11 cellular contexts compared by ENCODE assay signal in genomic region chr1:109493227-109493626, GRCh38. TPM values are rescaled to one million over a fixed set of nuclear protein-coding genes. Genes with fewer than 3 reads are reported as not detected.
DNase-seq lines count a peak whose midpoint lies in the region; ATAC-seq, FAIRE-seq and TF ChIP-seq lines count a peak whose summit lies in the region.
"Had no signal": no experiment of that assay in that cellular context is flagged by ENCODE, and none has a peak within 500 bp of the region (broad histone marks: within the 10 kb centered on the region; RNA-seq: fewer than 3 reads in every experiment).

No MANE protein-coding gene starts in this region.

- H3K14ac ChIP-seq in mesenchymal stem cell (ENCODE audit: low read length in 2 of 2): no peak overlapping the region

- DNase-seq in activated naive CD4-positive, alpha-beta T cell treated with anti-CD3 and anti-CD28 coated beads for 36 hours: no peak
- no peak for DNase-seq in activated naive CD4-positive, alpha-beta T cell treated with Interleukin-2 at 50 U/mL for 16 hours
- no peak for DNase-seq in activated T-helper 2 cell treated with anti-CD3 and anti-CD28 coated beads, Interferon-gamma antibody, Interleukin-2, Interleukin-4, amounts not matched to agents 10 μg/mL and 5 μg/mL and 100 μg/mL, durations not matched to agents 14 hours and 24 hours and 36 hours (ENCODE audit: low spot score)
- DNase-seq in mesenchymal stem cell: no peak
- DNase-seq in transverse colon: no peak
- DNase-seq in H54 (ENCODE audit: insufficient read length, low spot score): no peak
- no peak for DNase-seq in NCI-H526 (lab: John Stamatoyannopoulos, UW)

- H3K4me2 ChIP-seq in mesenchymal stem cell (ENCODE audit: low read length, poor library complexity, severe bottlenecking): no peak overlapping the region

- H3K4me1 ChIP-seq in mesenchymal stem cell (ENCODE audit: control insufficient read depth, insufficient read depth, low read depth, low read length): peaks cover 13% of the 10 kb centered on the region
- H3K4me1 ChIP-seq in transverse colon: peaks cover 6 to 21% (median 16%) of the 10 kb centered on the region in 4 donors

- H4K91ac ChIP-seq in mesenchymal stem cell (ENCODE audit: low read length): no peak overlapping the region

- H2AK5ac ChIP-seq in mesenchymal stem cell (ENCODE audit: low read length, severe bottlenecking): no peak overlapping the region

- no peak overlapping the region for H3K18ac ChIP-seq in mesenchymal stem cell (ENCODE audit: low read depth in 1 of 2, low read length in 2 of 2)

- in situ Hi-C loops in transverse colon (cut with MboI; ENCODE audit: low pct_ligation_motif_present in 1 of 4, low pct_unique_long_range_greater_than_20kb in 1 of 4, low sequenced_read_pairs in 3 of 4): no loop called here

- peak overlapping the region; percentile 88 for H3K9ac ChIP-seq in mesenchymal stem cell (ENCODE audit: low read length)

- ATAC-seq in stimulated activated memory B cell treated with anti-CD40 and anti-IgM and Interleukin-4, amounts not matched to agents 10 μg/mL and 1 μg/mL and 100 μg/mL, for 72 hours: no peak

- H3K27ac ChIP-seq in mesenchymal stem cell (ENCODE audit: low read length, poor library complexity, severe bottlenecking): no peak overlapping the region
- H3K27ac ChIP-seq in transverse colon: peak overlapping the region in 3 of 4 donors; percentile 82 to 90 (median 90)

- H3K4ac ChIP-seq in mesenchymal stem cell (ENCODE audit: low read depth in 1 of 2, low read length in 2 of 2): peak overlapping the region in 1 of 2 experiments; percentile 43

- no peak overlapping the region for H2AFZ ChIP-seq in mesenchymal stem cell (ENCODE audit: low read depth, low read length)

- TF ChIP-seq CTCF in transverse colon (IDR thresholded peaks at IDR 0.05): no peak

- H3K36me3 ChIP-seq in mesenchymal stem cell (ENCODE audit: control insufficient read depth in 1 of 2, insufficient read depth in 2 of 2, low read depth in 1 of 2, low read length in 2 of 2) (peaks cover 62 to 63% of the 10 kb centered on the region in 2 experiments), transverse colon (no peaks in the 10 kb centered on the region)

- H3K27me3 ChIP-seq in mesenchymal stem cell (ENCODE audit: control insufficient read depth in 1 of 2, insufficient read depth in 1 of 2, low read length in 2 of 2): no peaks in the 10 kb centered on the region
- H3K27me3 ChIP-seq in transverse colon: no peaks in the 10 kb centered on the region

- no peak overlapping the region for H3K23ac ChIP-seq in mesenchymal stem cell (ENCODE audit: low read length in 2 of 2)

- H3K4me3 Mint-ChIP-seq in activated naive CD4-positive, alpha-beta T cell treated with anti-CD3 and anti-CD28 coated beads for 36 hours: peak overlapping the region; percentile 98
- H3K4me3 Mint-ChIP-seq in activated T-helper 2 cell treated with anti-CD3 and anti-CD28 coated beads, Interferon-gamma antibody, Interleukin-2, Interleukin-4, amounts not matched to agents 10 μg/mL and 5 μg/mL and 100 μg/mL, durations not matched to agents 14 hours and 24 hours and 36 hours (ENCODE audit: low read depth): peak overlapping the region; percentile 2
- H3K4me3 Mint-ChIP-seq in stimulated activated memory B cell treated with anti-CD40 and anti-IgM and Interleukin-4, amounts not matched to agents 10 μg/mL and 1 μg/mL and 100 μg/mL, for 72 hours: no peak overlapping the region

- no peaks in the 10 kb centered on the region for H3K27me3 Mint-ChIP-seq in activated naive CD4-positive, alpha-beta T cell treated with anti-CD3 and anti-CD28 coated beads for 36 hours (ENCODE audit: low read depth)
- H3K27me3 Mint-ChIP-seq in activated T-helper 2 cell treated with anti-CD3 and anti-CD28 coated beads, Interferon-gamma antibody, Interleukin-2, Interleukin-4, amounts not matched to agents 10 μg/mL and 5 μg/mL and 100 μg/mL, durations not matched to agents 14 hours and 24 hours and 36 hours (ENCODE audit: low read depth): no peaks in the 10 kb centered on the region
- H3K27me3 Mint-ChIP-seq in stimulated activated memory B cell treated with anti-CD40 and anti-IgM and Interleukin-4, amounts not matched to agents 10 μg/mL and 1 μg/mL and 100 μg/mL, for 72 hours: no peaks in the 10 kb centered on the region

- no peak overlapping the region for H3K27ac Mint-ChIP-seq in activated naive CD4-positive, alpha-beta T cell treated with anti-CD3 and anti-CD28 coated beads for 36 hours
- no peak overlapping the region for H3K27ac Mint-ChIP-seq in activated T-helper 2 cell treated with anti-CD3 and anti-CD28 coated beads, Interferon-gamma antibody, Interleukin-2, Interleukin-4, amounts not matched to agents 10 μg/mL and 5 μg/mL and 100 μg/mL, durations not matched to agents 14 hours and 24 hours and 36 hours
- H3K27ac Mint-ChIP-seq in stimulated activated memory B cell treated with anti-CD40 and anti-IgM and Interleukin-4, amounts not matched to agents 10 μg/mL and 1 μg/mL and 100 μg/mL, for 72 hours: no peak overlapping the region

- H2BK12ac ChIP-seq in mesenchymal stem cell (ENCODE audit: low read length in 2 of 2): no peak overlapping the region

- H3K9me3 ChIP-seq in mesenchymal stem cell (ENCODE audit: control insufficient read depth, low read length): no peaks in the 10 kb centered on the region
- no peaks in the 10 kb centered on the region for H3K9me3 ChIP-seq in transverse colon

- peaks cover 48% of the 10 kb centered on the region for H3K4me1 Mint-ChIP-seq in activated naive CD4-positive, alpha-beta T cell treated with anti-CD3 and anti-CD28 coated beads for 36 hours (ENCODE audit: low read depth)
- H3K4me1 Mint-ChIP-seq in activated T-helper 2 cell treated with anti-CD3 and anti-CD28 coated beads, Interferon-gamma antibody, Interleukin-2, Interleukin-4, amounts not matched to agents 10 μg/mL and 5 μg/mL and 100 μg/mL, durations not matched to agents 14 hours and 24 hours and 36 hours (ENCODE audit: low read depth): peaks cover 24% of the 10 kb centered on the region
- peaks cover 44% of the 10 kb centered on the region for H3K4me1 Mint-ChIP-seq in stimulated activated memory B cell treated with anti-CD40 and anti-IgM and Interleukin-4, amounts not matched to agents 10 μg/mL and 1 μg/mL and 100 μg/mL, for 72 hours

- CTCF ChIA-PET in activated naive CD4-positive, alpha-beta T cell treated with anti-CD3 and anti-CD28 coated beads for 36 hours (lab: Charles Lee): interaction anchor here (0.6 to 35.8 kb wide), 10 partner anchors 9 to 240 kb away, joined by 3 to 1207 read pairs (median 6); partner anchors contain the start of genes AMIGO1, ATXN7L2, GNAI3 and GPR61

- peaks cover 28% of the 10 kb centered on the region for H3K79me1 ChIP-seq in mesenchymal stem cell (replicated peaks; ENCODE audit: low read length, poor library complexity, severe bottlenecking)

- H3K36me3 Mint-ChIP-seq in activated naive CD4-positive, alpha-beta T cell treated with anti-CD3 and anti-CD28 coated beads for 36 hours (ENCODE audit: low read depth): peaks cover 10% of the 10 kb centered on the region
- H3K36me3 Mint-ChIP-seq in activated T-helper 2 cell treated with anti-CD3 and anti-CD28 coated beads, Interferon-gamma antibody, Interleukin-2, Interleukin-4, amounts not matched to agents 10 μg/mL and 5 μg/mL and 100 μg/mL, durations not matched to agents 14 hours and 24 hours and 36 hours (ENCODE audit: low read depth): peaks cover 36% of the 10 kb centered on the region
- peaks cover 24% of the 10 kb centered on the region for H3K36me3 Mint-ChIP-seq in stimulated activated memory B cell treated with anti-CD40 and anti-IgM and Interleukin-4, amounts not matched to agents 10 μg/mL and 1 μg/mL and 100 μg/mL, for 72 hours

- H4K8ac ChIP-seq in mesenchymal stem cell (ENCODE audit: low read length): peak overlapping the region; percentile 74

- FAIRE-seq in H54 (lab: Jason Lieb, UNC): no peak

- TF ChIP-seq POLR2A in transverse colon (IDR thresholded peaks at IDR 0.05) (no peak), H54 (IDR thresholded peaks at IDR 0.05; ENCODE audit: low read depth, low read length) (no peak)

- H2BK120ac ChIP-seq in mesenchymal stem cell (ENCODE audit: low read depth, low read length): no peak overlapping the region

- intact Hi-C loops in activated naive CD4-positive, alpha-beta T cell treated with anti-CD3 and anti-CD28 coated beads for 36 hours (cut with micrococcal nuclease): no loop called here
- intact Hi-C loops in activated T-helper 2 cell treated with anti-CD3 and anti-CD28 coated beads, Interferon-gamma antibody, Interleukin-2, Interleukin-4, amounts not matched to agents 10 μg/mL and 5 μg/mL and 100 μg/mL, durations not matched to agents 14 hours and 24 hours and 36 hours (cut with micrococcal nuclease): no loop called here
- intact Hi-C loops in transverse colon (cut with DNase I; ENCODE audit: low total_unique reads): no loop called here

- no peak for TF ChIP-seq EP300 in transverse colon (IDR thresholded peaks at IDR 0.05; ENCODE audit: low read depth)

- H3K4me3 ChIP-seq in mesenchymal stem cell (ENCODE audit: insufficient read depth in 1 of 2, low read depth in 1 of 2, low read length in 2 of 2) (peak overlapping the region in 1 of 2 experiments; percentile 97), transverse colon (no peak overlapping the region)

- no peak overlapping the region for H2BK5ac ChIP-seq in mesenchymal stem cell (ENCODE audit: low read depth, low read length, poor library complexity, severe bottlenecking)

- H2BK15ac ChIP-seq in mesenchymal stem cell (ENCODE audit: low read depth, poor library complexity, severe bottlenecking): no peak overlapping the region

- no peaks in the 10 kb centered on the region for H3K9me3 Mint-ChIP-seq in activated naive CD4-positive, alpha-beta T cell treated with anti-CD3 and anti-CD28 coated beads for 36 hours
- H3K9me3 Mint-ChIP-seq in activated T-helper 2 cell treated with anti-CD3 and anti-CD28 coated beads, Interferon-gamma antibody, Interleukin-2, Interleukin-4, amounts not matched to agents 10 μg/mL and 5 μg/mL and 100 μg/mL, durations not matched to agents 14 hours and 24 hours and 36 hours: no peaks in the 10 kb centered on the region
- H3K9me3 Mint-ChIP-seq in stimulated activated memory B cell treated with anti-CD40 and anti-IgM and Interleukin-4, amounts not matched to agents 10 μg/mL and 1 μg/mL and 100 μg/mL, for 72 hours: no peaks in the 10 kb centered on the region
- H3K9me3 Mint-ChIP-seq: activated T-cell treated with anti-CD3 and anti-CD28 coated beads, Interleukin-2, amount 50 U/mL, for 72 hours had no signal

- WGBS in mesenchymal stem cell: 82% methylated on average over 4 of the region's 4 CpGs
- 36 to 59% methylated on average over 3 to 4 of the region's 4 CpGs for WGBS in transverse colon (ENCODE audit: low coverage in 1 of 2), 2 donors

RNA-seq across cellular contexts. Expression of gene CYB561D1, which starts 0.7 kb away (rescaled TPM):
- 1 to 10 TPM; 6.6 to 8.5 TPM for total RNA-seq in activated naive CD4-positive, alpha-beta T cell treated with anti-CD3 and anti-CD28 coated beads for 36 hours
- total RNA-seq in activated T-helper 2 cell treated with anti-CD3 and anti-CD28 coated beads, Interferon-gamma antibody, Interleukin-2, Interleukin-4, amounts not matched to agents 10 μg/mL and 5 μg/mL and 100 μg/mL, durations not matched to agents 14 hours and 24 hours and 36 hours: 11.1 and 13.6 TPM in 2 replicates
- 4.1 TPM for polyA plus RNA-seq in mesenchymal stem cell (2013, experiment 1 of 2)
- 4.2 TPM for polyA plus RNA-seq in mesenchymal stem cell (2013, experiment 2 of 2)
- 10 to 100 TPM; 10.5 to 37.4 (median 17.3) TPM for total RNA-seq in transverse colon

RNA-seq across cellular contexts. Expression of gene ATXN7L2, which starts 9.5 kb away (rescaled TPM):
- total RNA-seq in activated naive CD4-positive, alpha-beta T cell treated with anti-CD3 and anti-CD28 coated beads for 36 hours: 10 to 100 TPM; 15.2 to 16.4 TPM
- total RNA-seq in activated T-helper 2 cell treated with anti-CD3 and anti-CD28 coated beads, Interferon-gamma antibody, Interleukin-2, Interleukin-4, amounts not matched to agents 10 μg/mL and 5 μg/mL and 100 μg/mL, durations not matched to agents 14 hours and 24 hours and 36 hours: 11.9 and 12.9 TPM in 2 replicates
- 2.0 TPM for polyA plus RNA-seq in mesenchymal stem cell (2013, experiment 1 of 2)
- polyA plus RNA-seq in mesenchymal stem cell (2013, experiment 2 of 2): 2.0 TPM
- total RNA-seq in transverse colon: 10 to 100 TPM in 1 of 4 donors, 1 to 10 TPM in 3; 2.7 to 12.3 (median 6.2) TPM

RNA-seq across cellular contexts. Expression of gene AMIGO1, which starts 16.3 kb away (rescaled TPM):
- 1 to 10 TPM; 1.5 to 1.7 TPM for total RNA-seq in activated naive CD4-positive, alpha-beta T cell treated with anti-CD3 and anti-CD28 coated beads for 36 hours
- 0.66 and 0.92 TPM in 2 replicates for total RNA-seq in activated T-helper 2 cell treated with anti-CD3 and anti-CD28 coated beads, Interferon-gamma antibody, Interleukin-2, Interleukin-4, amounts not matched to agents 10 μg/mL and 5 μg/mL and 100 μg/mL, durations not matched to agents 14 hours and 24 hours and 36 hours
- 0.36 TPM for polyA plus RNA-seq in mesenchymal stem cell (2013, experiment 1 of 2)
- polyA plus RNA-seq in mesenchymal stem cell (2013, experiment 2 of 2): 0.36 TPM
- 1 to 10 TPM in 2 of 4 donors, under 1 TPM in 2; 0.60 to 8.1 (median 3.5) TPM for total RNA-seq in transverse colon

RNA-seq across cellular contexts. Expression of gene SYPL2, which starts 26.9 kb away (rescaled TPM):
- under 1 TPM in 1 of 2 experiments, not detected in 1; 0.05 TPM for total RNA-seq in activated naive CD4-positive, alpha-beta T cell treated with anti-CD3 and anti-CD28 coated beads for 36 hours
- 0.11 TPM in 1 of 2 replicates, not detected in the other for total RNA-seq in activated T-helper 2 cell treated with anti-CD3 and anti-CD28 coated beads, Interferon-gamma antibody, Interleukin-2, Interleukin-4, amounts not matched to agents 10 μg/mL and 5 μg/mL and 100 μg/mL, durations not matched to agents 14 hours and 24 hours and 36 hours
- polyA plus RNA-seq in mesenchymal stem cell (2013, experiment 1 of 2): 0.47 TPM
- 0.52 TPM for polyA plus RNA-seq in mesenchymal stem cell (2013, experiment 2 of 2)
- total RNA-seq in transverse colon: 1 to 10 TPM in 1 of 4 donors, under 1 TPM in 3; 0.40 to 4.1 (median 0.44) TPM
- total RNA-seq: pulmonary artery endothelial cell had no signal

RNA-seq across cellular contexts. Expression of gene GPR61, which starts 46.4 kb away (rescaled TPM):
- under 1 TPM in 1 of 2 experiments, not detected in 1; 0.31 TPM for total RNA-seq in activated naive CD4-positive, alpha-beta T cell treated with anti-CD3 and anti-CD28 coated beads for 36 hours
- 0.43 TPM in 1 of 2 replicates, not detected in the other for total RNA-seq in activated T-helper 2 cell treated with anti-CD3 and anti-CD28 coated beads, Interferon-gamma antibody, Interleukin-2, Interleukin-4, amounts not matched to agents 10 μg/mL and 5 μg/mL and 100 μg/mL, durations not matched to agents 14 hours and 24 hours and 36 hours
- not detected for polyA plus RNA-seq in mesenchymal stem cell (2013, experiment 1 of 2)
- not detected for polyA plus RNA-seq in mesenchymal stem cell (2013, experiment 2 of 2)
- total RNA-seq in transverse colon: not detected
- total RNA-seq: activated T-cell treated with anti-CD3 and anti-CD28 coated beads, Interleukin-2, amount 50 U/mL, for 72 hours; subcutaneous adipose tissue had no signal
